In the genomic region with DNA sequence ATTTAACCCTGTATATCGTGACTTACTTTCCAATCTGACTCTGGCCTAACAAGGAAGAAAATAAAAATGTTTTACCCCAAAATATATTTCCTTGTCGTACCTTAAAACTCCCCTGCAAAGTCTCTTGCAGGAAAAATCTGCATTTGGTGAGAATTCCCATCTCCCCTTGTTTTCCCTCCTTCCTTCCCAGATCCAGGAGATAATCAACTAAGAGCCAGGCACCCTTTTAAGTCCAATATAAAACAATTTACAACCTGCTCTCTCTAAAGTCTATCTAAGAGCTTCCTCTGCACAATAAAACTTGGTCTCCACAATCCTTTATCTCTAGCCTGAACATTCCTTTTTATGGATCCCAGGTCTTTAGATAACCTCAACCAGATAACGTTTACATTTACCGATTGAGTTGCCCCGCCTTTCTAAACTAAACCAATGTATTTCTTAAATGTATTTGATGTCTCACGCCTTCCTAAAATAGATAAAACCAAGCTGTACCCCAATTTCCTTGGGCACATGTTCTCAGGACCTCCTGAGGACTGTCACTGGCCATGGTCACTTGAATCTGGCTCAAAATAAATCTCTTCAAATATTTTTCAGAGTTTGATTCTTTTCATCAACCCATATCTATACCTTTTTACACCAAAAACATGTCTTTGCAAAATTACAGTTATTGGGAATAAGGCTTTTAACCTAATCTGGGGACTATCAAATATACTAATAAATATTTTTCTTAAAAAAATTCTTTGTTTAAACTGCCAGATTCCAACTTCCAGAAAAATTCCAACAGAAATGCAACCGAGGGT, we compare ENCODE assay signal across 8 cellular contexts. TPM values are rescaled to one million over a fixed set of nuclear protein-coding genes. Genes with fewer than 3 reads are reported as not detected.
A peak's percentile ranks its signal among the peaks of the same experiment; 100 is the strongest.
DNase-seq lines count a peak whose midpoint lies in the region; ATAC-seq and TF ChIP-seq lines count a peak whose summit lies in the region.

No MANE protein-coding gene starts in this region.

- no peak for DNase-seq in MG63
- peak; percentile 12 for DNase-seq in dermis blood vessel endothelial cell
- no peak for DNase-seq in nephron progenitor cell
- no peak for DNase-seq in stimulated activated CD4-positive, alpha-beta T cell treated with anti-CD3 and anti-CD28 coated beads, Interleukin-4, amount 100 ng/mL, for 24 hours
- no peak for DNase-seq in islet precursor cell

- peaks cover 42% of the 10 kb centered on the region for H3K4me1 Mint-ChIP-seq in nephron progenitor cell

- H3K27ac Mint-ChIP-seq in nephron progenitor cell: peak overlapping the region; percentile 40

- peaks cover 40% of the 10 kb centered on the region for H3K36me3 Mint-ChIP-seq in nephron progenitor cell (ENCODE audit: low read depth)

- peaks cover 19% of the 10 kb centered on the region for H3K36me3 ChIP-seq in MG63

- H3K4me3 Mint-ChIP-seq in nephron progenitor cell: peak overlapping the region; percentile 81

- H3K27ac ChIP-seq in C4-2B: peak overlapping the region; percentile 95

- peak overlapping the region; percentile 72 for H3K4me3 ChIP-seq in MG63

- no peaks in the 10 kb centered on the region for H3K27me3 ChIP-seq in MG63

- ATAC-seq in HG02571 (IDR thresholded peaks at IDR 0.05; ENCODE audit: unreplicated experiment) (no peak), esophagus mucosa (no peak)

- H3K9me3 ChIP-seq in MG63: no peaks in the 10 kb centered on the region

- TF ChIP-seq CTCF in C4-2B (conservative IDR thresholded peaks at IDR 0.05) (no peak), nephron progenitor cell (IDR thresholded peaks at IDR 0.05) (no peak)

- no peaks in the 10 kb centered on the region for H3K27me3 Mint-ChIP-seq in nephron progenitor cell (ENCODE audit: low read depth, poor library complexity)

- no peaks in the 10 kb centered on the region for H3K9me3 Mint-ChIP-seq in nephron progenitor cell

RNA-seq across cellular contexts. Expression of gene DDX59, which starts 1.0 kb away (rescaled TPM):
- 13.7 and 18.7 TPM in 2 replicates for total RNA-seq in MG63 (2014; rRNA removed; shearing (Covaris generic); ENCODE audit: low replicate concordance)
- total RNA-seq in dermis blood vessel endothelial cell (12.8 and 17.2 TPM in 2 replicates), esophagus mucosa (13.8 TPM)

RNA-seq across cellular contexts. Expression of gene KIF14, which starts 48.2 kb away (rescaled TPM):
- total RNA-seq in MG63 (2014; rRNA removed; shearing (Covaris generic); ENCODE audit: low replicate concordance): 11.6 and 15.7 TPM in 2 replicates
- total RNA-seq in dermis blood vessel endothelial cell (3.1 and 18.0 TPM in 2 replicates), esophagus mucosa (3.1 TPM)
